18 cellular contexts compared by ENCODE assay signal in genomic region chrX:10900585-10901289, GRCh38.
DNase-seq lines count a peak whose midpoint lies in the region; ATAC-seq and TF ChIP-seq lines count a peak whose summit lies in the region.
"Had no signal": no experiment of that assay in that cellular context is flagged by ENCODE, and none has a peak within 500 bp of the region (broad histone marks: within the 10 kb centered on the region; RNA-seq: fewer than 3 reads in every experiment).

No MANE protein-coding gene starts in this region.

- H3K9me3 ChIP-seq in liver (ENCODE audit: control insufficient read depth in 4 of 4, low read length in 3 of 4) = peaks cover 0 to 6% (median 3%) of the 10 kb centered on the region in 4 donors
- no peaks in the 10 kb centered on the region for H3K9me3 ChIP-seq in esophagus squamous epithelium
- H3K9me3 ChIP-seq: testis had no signal

- DNase-seq in AG10803 (ENCODE audit: low read depth) = peak; percentile 48
- DNase-seq in NCI-H2196 (lab: John Stamatoyannopoulos, UW; ENCODE audit: unreplicated experiment) = peak; percentile 9
- peak; percentile 46 to 73 for DNase-seq in cardiac fibroblast (ENCODE audit: low read depth in 2 of 2)
- DNase-seq in esophagus squamous epithelium (lab: John Stamatoyannopoulos, UW) = no peak
- DNase-seq in DMS114 treated with DMSO at 0.1 percent for 48 hours (lab: John Stamatoyannopoulos, UW; ENCODE audit: unreplicated experiment) = no peak
- DNase-seq: activated CD4-positive, alpha-beta T cell treated with anti-CD3 and anti-CD28 coated beads for 36 hours; H7; heart right ventricle; midbrain; retina; testis had no signal

- H3K4me3 ChIP-seq in AG10803 (ENCODE audit: low read length) (no peak overlapping the region), cardiac fibroblast (replicated peaks in 1 of 2; ENCODE audit: low read depth in 2 of 2, low read length in 2 of 2) (no peak overlapping the region), liver (ENCODE audit: low read depth in 1 of 3, low read length in 3 of 3) (peak overlapping the region in 1 of 3 donors; percentile 32), esophagus squamous epithelium (no peak overlapping the region)
- H3K4me3 ChIP-seq: BLaER1, coronary artery, heart right ventricle, SK-N-MC, testis had no signal

- intact Hi-C loops in esophagus squamous epithelium (cut with DNase I) = no loop called here

- peaks cover 0 to 12% (median 9%) of the 10 kb centered on the region in 4 donors for H3K4me1 ChIP-seq in liver (ENCODE audit: control insufficient read depth in 4 of 4, insufficient read depth in 4 of 4, low read length in 3 of 4)
- peaks cover 0 to 8% (median 0%) of the 10 kb centered on the region in 3 donors for H3K4me1 ChIP-seq in esophagus squamous epithelium
- H3K4me1 ChIP-seq: BLaER1, heart right ventricle, testis had no signal

- WGBS in liver = 20% methylated on average over 4 of the region's 4 CpGs
- WGBS in esophagus squamous epithelium, 2 donors = 22 to 36% methylated on average over 4 of the region's 4 CpGs

- no peak overlapping the region for H3K27ac Mint-ChIP-seq in stimulated activated memory B cell treated with anti-CD40 and anti-IgM and Interleukin-4, amounts not matched to agents 10 μg/mL and 1 μg/mL and 100 μg/mL, for 72 hours
- H3K27ac Mint-ChIP-seq: activated CD4-positive, alpha-beta T cell treated with anti-CD3 and anti-CD28 coated beads for 36 hours; activated T-helper 17 cell treated with anti-CD3 and anti-CD28 coated beads, Interleukin-2, amount 50 U/mL, for 72 hours had no signal

- TF ChIP-seq RAD21 in liver (IDR thresholded peaks at IDR 0.05) = peak; percentile 28 to 35

- no peaks in the 10 kb centered on the region for H3K9me3 Mint-ChIP-seq in stimulated activated memory B cell treated with anti-CD40 and anti-IgM and Interleukin-4, amounts not matched to agents 10 μg/mL and 1 μg/mL and 100 μg/mL, for 72 hours

- H3K9ac ChIP-seq in liver (ENCODE audit: low read depth in 1 of 2, low read length in 2 of 2) = no peak overlapping the region
- H3K9ac ChIP-seq: BLaER1 had no signal

- no peak overlapping the region for H3K4me3 Mint-ChIP-seq in stimulated activated memory B cell treated with anti-CD40 and anti-IgM and Interleukin-4, amounts not matched to agents 10 μg/mL and 1 μg/mL and 100 μg/mL, for 72 hours
- H3K4me3 Mint-ChIP-seq: activated CD4-positive, alpha-beta T cell treated with anti-CD3 and anti-CD28 coated beads for 36 hours; activated T-helper 17 cell treated with anti-CD3 and anti-CD28 coated beads, Interleukin-2, amount 50 U/mL, for 72 hours had no signal

- no peak for ATAC-seq in GM19395 (IDR thresholded peaks at IDR 0.05; ENCODE audit: unreplicated experiment)
- ATAC-seq in stimulated activated memory B cell treated with anti-CD40 and anti-IgM and Interleukin-4, amounts not matched to agents 10 μg/mL and 1 μg/mL and 100 μg/mL, for 72 hours = no peak
- ATAC-seq: activated CD4-positive, alpha-beta T cell treated with anti-CD3 and anti-CD28 coated beads for 36 hours; activated T-helper 17 cell treated with anti-CD3 and anti-CD28 coated beads, Interleukin-2, amount 50 U/mL, for 72 hours; heart right ventricle had no signal

- H3K27ac ChIP-seq in liver (ENCODE audit: low read depth in 1 of 2, low read length in 2 of 2) = no peak overlapping the region
- no peak overlapping the region for H3K27ac ChIP-seq in esophagus squamous epithelium
- H3K27ac ChIP-seq: BLaER1, heart right ventricle, SK-N-MC, testis had no signal

- no peak for TF ChIP-seq CTCF in AG10803 (conservative IDR thresholded peaks at IDR 0.05; ENCODE audit: low read length)
- no peak for TF ChIP-seq CTCF in cardiac fibroblast (IDR thresholded peaks at IDR 0.05; ENCODE audit: low read depth, low read length)
- TF ChIP-seq CTCF in liver (IDR thresholded peaks at IDR 0.05; ENCODE audit: low read depth, low read length, missing input control) = no peak
- no peak for TF ChIP-seq CTCF in esophagus squamous epithelium (IDR thresholded peaks at IDR 0.05)

- H3K36me3 Mint-ChIP-seq in stimulated activated memory B cell treated with anti-CD40 and anti-IgM and Interleukin-4, amounts not matched to agents 10 μg/mL and 1 μg/mL and 100 μg/mL, for 72 hours = no peaks in the 10 kb centered on the region

- H3K4me1 Mint-ChIP-seq in stimulated activated memory B cell treated with anti-CD40 and anti-IgM and Interleukin-4, amounts not matched to agents 10 μg/mL and 1 μg/mL and 100 μg/mL, for 72 hours = no peaks in the 10 kb centered on the region
- H3K4me1 Mint-ChIP-seq: activated CD4-positive, alpha-beta T cell treated with anti-CD3 and anti-CD28 coated beads for 36 hours; activated T-helper 17 cell treated with anti-CD3 and anti-CD28 coated beads, Interleukin-2, amount 50 U/mL, for 72 hours had no signal

- no peak for TF ChIP-seq POLR2A in esophagus squamous epithelium (IDR thresholded peaks at IDR 0.05)

- no peaks in the 10 kb centered on the region for H3K27me3 Mint-ChIP-seq in stimulated activated memory B cell treated with anti-CD40 and anti-IgM and Interleukin-4, amounts not matched to agents 10 μg/mL and 1 μg/mL and 100 μg/mL, for 72 hours
- H3K27me3 Mint-ChIP-seq: activated CD4-positive, alpha-beta T cell treated with anti-CD3 and anti-CD28 coated beads for 36 hours; activated T-helper 17 cell treated with anti-CD3 and anti-CD28 coated beads, Interleukin-2, amount 50 U/mL, for 72 hours had no signal

- H3K36me3 ChIP-seq in liver (ENCODE audit: control insufficient read depth in 4 of 4, insufficient read depth in 3 of 4, low read depth in 1 of 4, low read length in 3 of 4) (no peaks in the 10 kb centered on the region), esophagus squamous epithelium (no peaks in the 10 kb centered on the region)
- H3K36me3 ChIP-seq: BLaER1, heart right ventricle had no signal

- H3K27me3 ChIP-seq in liver (ENCODE audit: control insufficient read depth in 4 of 4, insufficient read depth in 4 of 4, low read length in 3 of 4) (peaks cover 0 to 6% (median 0%) of the 10 kb centered on the region in 4 donors), esophagus squamous epithelium (no peaks in the 10 kb centered on the region)
- H3K27me3 ChIP-seq: heart right ventricle, testis had no signal

TF ChIP-seq in liver, 16 proteins besides CTCF, POLR2A, EP300 and RAD21 (continues in another document):
- TF ChIP-seq JUND (IDR thresholded peaks at IDR 0.05) (peak in 1 of 2 donors; percentile 42), FOXA2 (IDR thresholded peaks at IDR 0.05) (no peak), GABPA (IDR thresholded peaks at IDR 0.05 in 1 of 2, conservative IDR thresholded peaks at IDR 0.05 in 1 of 2) (peak in 1 of 2 donors; percentile 24), ATF3 (IDR thresholded peaks at IDR 0.05) (no peak), YY1 (IDR thresholded peaks at IDR 0.05) (peak; percentile 29), MAX (IDR thresholded peaks at IDR 0.05) (peak; percentile 21), RXRA (IDR thresholded peaks at IDR 0.05) (peak; percentile 18 to 68), ZBTB33 (IDR thresholded peaks at IDR 0.05) (no peak), REST (IDR thresholded peaks at IDR 0.05) (no peak), TAF1 (conservative IDR thresholded peaks at IDR 0.05) (no peak), HNF4A (conservative IDR thresholded peaks at IDR 0.05) (peak; percentile 54 to 64), EGR1 (IDR thresholded peaks at IDR 0.05; ENCODE audit: low read depth in 2 of 2) (no peak), SP1 (IDR thresholded peaks at IDR 0.05) (peak; percentile 44)

Comparison
In these comparisons a context has a peak if more than half of its experiments do, and no peak if none do; other contexts are left out.
1. DNase-seq: peak in AG10803 (single experiment), NCI-H2196 (single experiment) and cardiac fibroblast (2 of 2); none in esophagus squamous epithelium (single experiment) and DMS114 treated with DMSO at 0.1 percent for 48 hours (single experiment).